13 cellular contexts compared by ENCODE assay signal in the genomic region with DNA sequence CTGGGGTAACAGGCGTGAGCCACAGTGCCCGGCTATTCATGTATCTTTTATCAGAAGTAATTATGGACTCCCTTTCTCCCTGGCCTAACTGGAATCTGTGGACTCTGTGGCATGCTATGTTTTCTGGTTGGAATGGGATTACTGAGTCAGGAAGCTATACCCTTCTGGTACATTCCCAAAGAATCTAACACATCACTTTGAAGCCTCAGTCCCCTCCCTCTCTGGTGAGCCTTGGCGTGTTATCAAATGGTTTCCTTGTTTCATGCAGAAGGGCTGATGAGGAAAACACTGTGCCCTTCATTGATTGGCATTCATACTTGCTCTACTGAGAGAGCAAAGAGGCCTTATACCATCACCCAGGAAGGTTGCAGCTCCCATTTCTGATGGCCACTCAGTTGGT.
"Had no signal": no experiment of that assay in that cellular context is flagged by ENCODE, and none has a peak within 500 bp of the region (broad histone marks: within the 10 kb centered on the region; RNA-seq: fewer than 3 reads in every experiment).

No MANE protein-coding gene starts in this region.

- ATAC-seq: activated T-cell treated with anti-CD3 and anti-CD28 coated beads, Interleukin-2, amount 50 U/mL, for 4 hours; effector memory CD8-positive, alpha-beta T cell; left cardiac atrium; stimulated activated naive CD8-positive, alpha-beta T cell treated with anti-CD3 and anti-CD28 coated beads, Interleukin-15, amount 100 ng/mL, for 72 hours had no signal

- DNase-seq: activated CD4-positive, alpha-beta T cell treated with anti-CD3 and anti-CD28 coated beads, Interleukin-2, amount 10 ng/mL, durations not matched to agents 7 days and 5 days; activated CD4-positive, CD25-positive, alpha-beta regulatory T cell; activated CD8-positive, alpha-beta memory T cell treated with anti-CD3 and anti-CD28 coated beads, Interleukin-2, amount 50 U/mL, for 4 hours; activated naive CD4-positive, alpha-beta T cell treated with anti-CD3 and anti-CD28 coated beads, Interleukin-2, amount 10 ng/mL, durations not matched to agents 7 days and 5 days; activated T-cell treated with anti-CD3 and anti-CD28 coated beads, Interleukin-2, amount 50 U/mL, for 4 hours; dermis blood vessel endothelial cell; effector memory CD8-positive, alpha-beta T cell; left cardiac atrium; nephron progenitor cell; occipital lobe; stimulated activated naive CD8-positive, alpha-beta T cell treated with anti-CD3 and anti-CD28 coated beads, Interleukin-15, amount 100 ng/mL, for 72 hours; T-helper 1 cell; T-helper 9 cell had no signal
